ENCODE assay signal across 1 cellular context in genomic region chr5:174327896-174328295, GRCh38.
TF ChIP-seq lines count a peak whose summit lies in the region.

No MANE protein-coding gene starts in this region.

TF ChIP-seq in HCT116, 20 proteins besides CTCF, POLR2A, EP300 and RAD21 (continued from another document):
- TF ChIP-seq ZBTB33 (IDR thresholded peaks at IDR 0.05; ENCODE audit: extremely low read depth, insufficient replicate concordance, low read length) = no peak
- no peak for TF ChIP-seq CEBPB (IDR thresholded peaks at IDR 0.05; ENCODE audit: low read depth)
